ENCODE assay signal across 9 cellular contexts in genomic region chr1:76075877-76076276, GRCh38. TPM values are rescaled to one million over a fixed set of nuclear protein-coding genes. Genes with fewer than 3 reads are reported as not detected.
DNase-seq lines count a peak whose midpoint lies in the region; ATAC-seq and TF ChIP-seq lines count a peak whose summit lies in the region.
"Had no signal": no experiment of that assay in that cellular context is flagged by ENCODE, and none has a peak within 500 bp of the region (broad histone marks: within the 10 kb centered on the region; RNA-seq: fewer than 3 reads in every experiment).

No MANE protein-coding gene starts in this region.

- DNase-seq in activated naive CD4-positive, alpha-beta T cell treated with anti-CD3 and anti-CD28 coated beads for 36 hours = no peak
- DNase-seq in activated naive CD4-positive, alpha-beta T cell treated with Interleukin-2 at 50 U/mL for 16 hours = no peak
- DNase-seq in right cardiac atrium (no peak), transverse colon (no peak), A673 (ENCODE audit: low spot score) (no peak), ureter (ENCODE audit: low spot score) (no peak)
- DNase-seq in activated CD8-positive, alpha-beta memory T cell treated with anti-CD3 and anti-CD28 coated beads, Interleukin-2, amount 50 U/mL, for 48 hours = no peak

- POLR2A ChIA-PET in A673 (lab: Charles Lee; ENCODE audit: low non-redundant PET) = no interaction called here

- H3K27me3 Mint-ChIP-seq in activated naive CD4-positive, alpha-beta T cell treated with anti-CD3 and anti-CD28 coated beads for 36 hours (ENCODE audit: low read depth) = no peaks in the 10 kb centered on the region

- BruUV-seq in A673 (replicated peaks; lab: Mats Ljungman, UMichigan) = no TSS peak

- H2AFZ ChIP-seq in OCI-LY3 (ENCODE audit: low read depth, low read length) = no peak overlapping the region

- H3K9me3 Mint-ChIP-seq in activated naive CD4-positive, alpha-beta T cell treated with anti-CD3 and anti-CD28 coated beads for 36 hours = no peaks in the 10 kb centered on the region

- peak overlapping the region; percentile 29 for H3K4me2 ChIP-seq in OCI-LY3 (ENCODE audit: low read length)

- CTCF ChIA-PET in activated naive CD4-positive, alpha-beta T cell treated with anti-CD3 and anti-CD28 coated beads for 36 hours (lab: Charles Lee) = no interaction called here
- CTCF ChIA-PET in A673 (lab: Charles Lee) = no interaction called here

- no peaks in the 10 kb centered on the region for H3K27me3 ChIP-seq in OCI-LY3 (ENCODE audit: low read depth, low read length)
- H3K27me3 ChIP-seq in right cardiac atrium (ENCODE audit: control insufficient read depth, insufficient read depth) = no peaks in the 10 kb centered on the region
- no peaks in the 10 kb centered on the region for H3K27me3 ChIP-seq in transverse colon
- no peaks in the 10 kb centered on the region for H3K27me3 ChIP-seq in A673 (replicated peaks; ENCODE audit: insufficient read depth, low read depth, low read length, poor library complexity)
- H3K27me3 ChIP-seq: SJSA1 had no signal

- 56% methylated on average over 5 of the region's 5 CpGs for WGBS in right cardiac atrium
- 66 to 67% methylated on average over 5 of the region's 5 CpGs for WGBS in transverse colon (ENCODE audit: low coverage in 1 of 2), 2 donors

- intact Hi-C loops in activated naive CD4-positive, alpha-beta T cell treated with anti-CD3 and anti-CD28 coated beads for 36 hours (cut with micrococcal nuclease) = loop anchor here (2.0 to 10.0 kb wide), 7 partner anchors 85 to 1609 kb away; partner anchors contain the start of genes PIGK, RABGGTB and ZZZ3
- intact Hi-C loops in right cardiac atrium (cut with DNase I) (no loop called here), transverse colon (cut with DNase I; ENCODE audit: low total_unique reads) (no loop called here), A673 (cut with micrococcal nuclease; ENCODE audit: unreplicated experiment) (no loop called here)

- H4K20me1 ChIP-seq in OCI-LY3 (ENCODE audit: insufficient read depth, low read length) = no peaks in the 10 kb centered on the region

- in situ Hi-C loops in transverse colon (cut with MboI; ENCODE audit: low pct_ligation_motif_present in 1 of 4, low pct_unique_long_range_greater_than_20kb in 1 of 4, low sequenced_read_pairs in 3 of 4) = no loop called here

- TF ChIP-seq POLR2A in transverse colon (IDR thresholded peaks at IDR 0.05) = no peak

- H3K79me2 ChIP-seq in OCI-LY3 (ENCODE audit: low read length) = no peaks in the 10 kb centered on the region

- peaks cover 31% of the 10 kb centered on the region for H3K4me1 Mint-ChIP-seq in activated naive CD4-positive, alpha-beta T cell treated with anti-CD3 and anti-CD28 coated beads for 36 hours (ENCODE audit: low read depth)

- H3K4me3 Mint-ChIP-seq in activated naive CD4-positive, alpha-beta T cell treated with anti-CD3 and anti-CD28 coated beads for 36 hours = peak overlapping the region; percentile 83

- H3K27ac Mint-ChIP-seq in activated naive CD4-positive, alpha-beta T cell treated with anti-CD3 and anti-CD28 coated beads for 36 hours = no peak overlapping the region

- no peaks in the 10 kb centered on the region for H3K36me3 ChIP-seq in OCI-LY3 (replicated peaks; ENCODE audit: low read depth, low read length)
- H3K36me3 ChIP-seq in transverse colon = no peaks in the 10 kb centered on the region
- no peaks in the 10 kb centered on the region for H3K36me3 ChIP-seq in A673 (ENCODE audit: insufficient read depth, low read length, poor library complexity, severe bottlenecking)
- H3K36me3 ChIP-seq: SJSA1 had no signal

- no peaks in the 10 kb centered on the region for H3K9me3 ChIP-seq in OCI-LY3 (ENCODE audit: insufficient read depth, low read length)
- no peaks in the 10 kb centered on the region for H3K9me3 ChIP-seq in right cardiac atrium (ENCODE audit: control insufficient read depth, low read length)
- no peaks in the 10 kb centered on the region for H3K9me3 ChIP-seq in transverse colon
- H3K9me3 ChIP-seq in A673 (ENCODE audit: low read depth, low read length, poor library complexity, severe bottlenecking) = no peaks in the 10 kb centered on the region
- H3K9me3 ChIP-seq: SJSA1 had no signal

- H3K9ac ChIP-seq in OCI-LY3 (ENCODE audit: low read length) = no peak overlapping the region

- H3K4me3 ChIP-seq in OCI-LY3 (ENCODE audit: low read length) (no peak overlapping the region), right cardiac atrium (ENCODE audit: low read length) (peak overlapping the region; percentile 44), transverse colon (no peak overlapping the region), A673 (ENCODE audit: low read depth, low read length, poor library complexity, severe bottlenecking) (no peak overlapping the region)

- H3K36me3 Mint-ChIP-seq in activated naive CD4-positive, alpha-beta T cell treated with anti-CD3 and anti-CD28 coated beads for 36 hours (ENCODE audit: low read depth) = no peaks in the 10 kb centered on the region

- TF ChIP-seq EP300 in transverse colon (IDR thresholded peaks at IDR 0.05; ENCODE audit: low read depth) = no peak

- ATAC-seq in right cardiac atrium = peak; percentile 17 to 43

- no peak for TF ChIP-seq CTCF in OCI-LY3 (IDR thresholded peaks at IDR 0.05; ENCODE audit: low read depth, low read length)
- TF ChIP-seq CTCF in transverse colon (IDR thresholded peaks at IDR 0.05) = no peak
- TF ChIP-seq CTCF in A673 (conservative IDR thresholded peaks at IDR 0.05; ENCODE audit: low read depth, low read length) = no peak

- H3K27ac ChIP-seq in OCI-LY3 (ENCODE audit: low read length) (no peak overlapping the region), right cardiac atrium (ENCODE audit: low read length) (peak overlapping the region; percentile 15), transverse colon (peak overlapping the region; percentile 70 to 77 (median 72)), A673 (ENCODE audit: low read depth, low read length, poor library complexity, severe bottlenecking) (no peak overlapping the region)
- H3K27ac ChIP-seq: SJSA1 had no signal

- H3K4me1 ChIP-seq in OCI-LY3 (ENCODE audit: low read length) (peaks cover 11% of the 10 kb centered on the region), right cardiac atrium (ENCODE audit: control insufficient read depth, insufficient read depth, low read length) (no peaks in the 10 kb centered on the region), transverse colon (peaks cover 0 to 25% (median 10%) of the 10 kb centered on the region in 4 donors), A673 (ENCODE audit: insufficient read depth, low read length, poor library complexity, severe bottlenecking) (no peaks in the 10 kb centered on the region)

RNA-seq across cellular contexts. Expression of gene ST6GALNAC3, which starts 1.3 kb away (rescaled TPM):
- 1 to 10 TPM; 2.5 to 2.8 TPM for total RNA-seq in activated naive CD4-positive, alpha-beta T cell treated with anti-CD3 and anti-CD28 coated beads for 36 hours
- total RNA-seq in right cardiac atrium (10 to 100 TPM in 3 of 4 donors, 1 to 10 TPM in 1; 5.1 to 19.9 (median 16.8) TPM), transverse colon (1 to 10 TPM in 2 of 4 donors, under 1 TPM in 1, not detected in 1; 1.00 to 5.7 (median 1.9) TPM), A673 (2021) (0.74 and 1.2 TPM in 2 replicates), ureter (11.7 TPM)
- polyA plus RNA-seq in right cardiac atrium = 2.8 TPM

Comparison
In these comparisons a context has a peak if more than half of its experiments do, and no peak if none do; other contexts are left out.
1. H3K27ac ChIP-seq: peak in right cardiac atrium (single experiment) and transverse colon (4 of 4); none in OCI-LY3 (single experiment) and A673 (single experiment).